In the genomic region with DNA sequence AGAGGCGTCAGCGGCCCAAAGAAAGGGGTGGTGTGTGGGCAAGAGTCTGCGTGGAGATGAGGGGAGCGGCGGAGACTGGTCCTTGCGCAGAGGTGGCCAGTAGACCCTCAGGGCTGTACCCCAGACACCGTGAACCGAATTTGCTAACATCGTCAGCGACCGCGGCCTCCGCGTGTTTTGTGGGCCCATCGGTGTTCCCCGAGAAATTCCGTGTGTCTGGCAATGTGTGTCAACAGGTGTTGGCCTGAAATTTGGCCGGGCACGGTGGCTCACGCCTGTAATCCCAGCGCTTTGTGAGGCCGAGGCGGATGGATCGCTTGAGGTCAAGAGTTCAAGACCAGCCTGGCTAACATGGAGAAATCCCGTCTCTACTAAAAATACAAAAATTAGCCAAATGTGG, we compare ENCODE assay signal across 3 cellular contexts. TPM values are rescaled to one million over a fixed set of nuclear protein-coding genes. Genes with fewer than 3 reads are reported as not detected.
"Had no signal": no experiment of that assay in that cellular context is flagged by ENCODE, and none has a peak within 500 bp of the region (broad histone marks: within the 10 kb centered on the region; RNA-seq: fewer than 3 reads in every experiment).

No MANE protein-coding gene starts in this region.

RNA-seq across cellular contexts. Expression of gene RNU1-2, which starts 33.4 kb away (rescaled TPM):
- total RNA-seq: M059J had no signal
- polyA plus RNA-seq: IMR-90, SK-N-SH had no signal
